1 cellular context compared by ENCODE assay signal in the genomic region with DNA sequence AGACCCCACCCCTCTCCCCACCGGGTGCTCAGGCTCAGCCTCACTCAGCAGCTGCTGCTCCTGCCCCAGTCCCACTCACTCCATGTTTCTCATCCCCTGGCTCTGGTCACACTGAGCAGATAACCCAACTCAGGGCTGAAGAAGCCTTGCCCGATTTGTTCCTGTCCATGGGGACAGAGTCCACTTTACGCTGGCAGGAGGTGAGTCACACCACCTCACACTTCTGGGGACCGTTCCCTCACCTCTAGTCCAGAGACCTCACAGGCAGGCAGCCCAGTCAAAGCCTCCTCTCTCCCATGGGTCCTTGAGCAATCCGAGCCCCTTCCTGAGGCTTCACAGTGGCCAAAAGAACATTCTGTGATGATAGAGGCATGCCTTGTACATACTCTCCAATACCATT.
TF ChIP-seq lines count a peak whose summit lies in the region.

No MANE protein-coding gene starts in this region.

TF ChIP-seq in IMR-90, 13 proteins besides CTCF, POLR2A, EP300 and RAD21:
- TF ChIP-seq CEBPB (IDR thresholded peaks at IDR 0.05; ENCODE audit: low read depth, low read length) (no peak), RCOR1 (IDR thresholded peaks at IDR 0.05; ENCODE audit: insufficient replicate concordance, low read length) (no peak), FOS (IDR thresholded peaks at IDR 0.05; ENCODE audit: low read depth, low read length) (no peak)
- TF ChIP-seq, protein P1, sequence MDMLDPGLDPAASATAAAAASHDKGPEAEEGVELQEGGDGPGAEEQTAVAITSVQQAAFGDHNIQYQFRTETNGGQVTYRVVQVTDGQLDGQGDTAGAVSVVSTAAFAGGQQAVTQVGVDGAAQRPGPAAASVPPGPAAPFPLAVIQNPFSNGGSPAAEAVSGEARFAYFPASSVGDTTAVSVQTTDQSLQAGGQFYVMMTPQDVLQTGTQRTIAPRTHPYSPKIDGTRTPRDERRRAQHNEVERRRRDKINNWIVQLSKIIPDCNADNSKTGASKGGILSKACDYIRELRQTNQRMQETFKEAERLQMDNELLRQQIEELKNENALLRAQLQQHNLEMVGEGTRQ (IDR thresholded peaks at IDR 0.05; ENCODE audit: low read depth, low read length): no peak
TF ChIP-seq in IMR-90: peak in this region for 0.
